In genomic region chr19:45591004-45591637, GRCh38 we compare ENCODE assay signal across 9 cellular contexts. TPM values are rescaled to one million over a fixed set of nuclear protein-coding genes. Genes with fewer than 3 reads are reported as not detected.
DNase-seq lines count a peak whose midpoint lies in the region; ATAC-seq and TF ChIP-seq lines count a peak whose summit lies in the region.
"Had no signal": no experiment of that assay in that cellular context is flagged by ENCODE, and none has a peak within 500 bp of the region (broad histone marks: within the 10 kb centered on the region; RNA-seq: fewer than 3 reads in every experiment).

No MANE protein-coding gene starts in this region.

- H3F3A ChIP-seq in OCI-LY1 (ENCODE audit: insufficient read depth, low read length): no peaks in the 10 kb centered on the region

- intact Hi-C loops in ascending aorta (cut with DNase I): no loop called here

- WGBS in lung, 2 donors: 47 to 57% methylated on average over 48 of the region's 48 CpGs

- TF ChIP-seq CTCF in OCI-LY1 (IDR thresholded peaks at IDR 0.05; ENCODE audit: low read length): peak; percentile 45; the same call in 1 of the 2 replicates
- TF ChIP-seq CTCF in ascending aorta (IDR thresholded peaks at IDR 0.05): peak in 2 of 3 experiments; percentile 9 to 24
- no peak for TF ChIP-seq CTCF in lung (IDR thresholded peaks at IDR 0.05; ENCODE audit: control extremely low read depth, extremely low read depth)

- no peak overlapping the region for H3K27ac ChIP-seq in OCI-LY1 (ENCODE audit: low read depth, low read length, poor library complexity, severe bottlenecking)
- no peak overlapping the region for H3K27ac ChIP-seq in ascending aorta
- H3K27ac ChIP-seq in lung (ENCODE audit: low read depth in 1 of 2, low read length in 1 of 2): no peak overlapping the region

- H3K9me3 ChIP-seq in OCI-LY1 (ENCODE audit: low read length) (no peaks in the 10 kb centered on the region), ascending aorta (no peaks in the 10 kb centered on the region), lung (ENCODE audit: control insufficient read depth in 2 of 2, insufficient read depth in 1 of 2, low read length in 1 of 2) (no peaks in the 10 kb centered on the region)

- H3K4me2 ChIP-seq in OCI-LY1 (ENCODE audit: low read length): no peak overlapping the region

- no peaks in the 10 kb centered on the region for H3K4me1 ChIP-seq in OCI-LY1 (ENCODE audit: insufficient read depth, low read length, severe bottlenecking)
- H3K4me1 ChIP-seq in ascending aorta: no peaks in the 10 kb centered on the region
- H3K4me1 ChIP-seq in lung (ENCODE audit: control insufficient read depth in 2 of 2, insufficient read depth in 2 of 2, low read length in 2 of 2): peaks cover 0 to 12% of the 10 kb centered on the region in 2 donors

- H3K9me2 ChIP-seq in OCI-LY1 (ENCODE audit: low read depth, low read length): no peaks in the 10 kb centered on the region

- H3K9ac ChIP-seq in OCI-LY1 (ENCODE audit: low read length): no peak overlapping the region

- H3K36me3 ChIP-seq in OCI-LY1 (ENCODE audit: insufficient read depth, low read length): no peaks in the 10 kb centered on the region
- H3K36me3 ChIP-seq in ascending aorta: no peaks in the 10 kb centered on the region
- peaks cover 0 to 7% of the 10 kb centered on the region in 2 donors for H3K36me3 ChIP-seq in lung (ENCODE audit: control insufficient read depth in 2 of 2, insufficient read depth in 2 of 2, low read length in 2 of 2)

- no peaks in the 10 kb centered on the region for H3K27me3 ChIP-seq in OCI-LY1 (ENCODE audit: insufficient read depth, low read length)
- H3K27me3 ChIP-seq in ascending aorta: no peaks in the 10 kb centered on the region
- H3K27me3 ChIP-seq in lung (ENCODE audit: control insufficient read depth, insufficient read depth): no peaks in the 10 kb centered on the region

- no peaks in the 10 kb centered on the region for H4K20me1 ChIP-seq in OCI-LY1 (ENCODE audit: insufficient read depth, low read length)

- no peak overlapping the region for H2AFZ ChIP-seq in OCI-LY1 (ENCODE audit: low read length)

- no peaks in the 10 kb centered on the region for H3K79me2 ChIP-seq in OCI-LY1 (ENCODE audit: insufficient read depth, low read length)

- H3K4me3 ChIP-seq in OCI-LY1 (ENCODE audit: low read depth, low read length, poor library complexity, severe bottlenecking) (no peak overlapping the region), ascending aorta (no peak overlapping the region), lung (no peak overlapping the region)

- peak; percentile 41 for ATAC-seq in lung (ENCODE audit: insufficient read depth, low FRiP score)
- ATAC-seq in HG03108 (IDR thresholded peaks at IDR 0.05; ENCODE audit: unreplicated experiment): no peak

- peak; percentile 27 for DNase-seq in NCI-H2029 (lab: John Stamatoyannopoulos, UW)
- DNase-seq in NCI-H2029 treated with DMSO at 0.1 percent for 48 hours (lab: John Stamatoyannopoulos, UW): no peak
- DNase-seq in ascending aorta (ENCODE audit: low spot score in 2 of 2): no peak
- DNase-seq in lung (ENCODE audit: low spot score): peak; percentile 50
- DNase-seq in amniotic stem cell (lab: John Stamatoyannopoulos, UW): no peak
- DNase-seq in ureter (ENCODE audit: low spot score): no peak
- DNase-seq: naive B cell had no signal

RNA-seq across cellular contexts. Expression of gene OPA3, which starts 6.5 kb away (rescaled TPM):
- total RNA-seq in ascending aorta: 4.5 TPM
- total RNA-seq in lung: 10 to 100 TPM in 1 of 2 donors, 1 to 10 TPM in 1; 3.5 to 13.6 TPM
- polyA plus RNA-seq in lung: 1 to 10 TPM; 5.5 to 9.9 TPM
- total RNA-seq in ureter: 21.1 TPM

RNA-seq across cellular contexts. Expression of gene GPR4, which starts 10.9 kb away (rescaled TPM):
- total RNA-seq in ascending aorta (14.0 TPM), lung (10 to 100 TPM in 1 of 2 donors, 1 to 10 TPM in 1; 1.3 to 11.0 TPM), ureter (5.1 TPM)
- polyA plus RNA-seq in lung: 10 to 100 TPM; 12.6 to 12.8 TPM

RNA-seq across cellular contexts. Expression of gene EML2, which starts 48.1 kb away (rescaled TPM):
- total RNA-seq in ascending aorta: 129 TPM
- 10 to 100 TPM; 31.9 to 74.5 TPM for total RNA-seq in lung
- 10 to 100 TPM; 32.5 to 47.7 TPM for polyA plus RNA-seq in lung
- 97.7 TPM for total RNA-seq in ureter

Comparison
In these comparisons a context has a peak if more than half of its experiments do, and no peak if none do; other contexts are left out.
1. DNase-seq: peak in NCI-H2029 (single experiment) and lung (single experiment); none in NCI-H2029 treated with DMSO at 0.1 percent for 48 hours (single experiment), ascending aorta (0 of 2), amniotic stem cell (single experiment) and ureter (single experiment).